In genomic region chr14:21106506-21107359, GRCh38 we compare ENCODE assay signal across 8 cellular contexts. TPM values are rescaled to one million over a fixed set of nuclear protein-coding genes. Genes with fewer than 3 reads are reported as not detected.
A peak's percentile ranks its signal among the peaks of the same experiment; 100 is the strongest.
DNase-seq lines count a peak whose midpoint lies in the region; ATAC-seq and TF ChIP-seq lines count a peak whose summit lies in the region.

No MANE protein-coding gene starts in this region.

- WGBS in gastroesophageal sphincter (ENCODE audit: low coverage in 1 of 2), 2 donors, result 5 to 11% methylated on average over 8 of the region's 13 CpGs

- H3K9me3 ChIP-seq in SJCRH30 (replicated peaks) (no peaks in the 10 kb centered on the region), gastroesophageal sphincter (no peaks in the 10 kb centered on the region), osteoblast (ENCODE audit: low read depth, low read length) (no peaks in the 10 kb centered on the region), thoracic aorta (no peaks in the 10 kb centered on the region)

- ATAC-seq in gastroesophageal sphincter, result no peak
- no peak for ATAC-seq in thoracic aorta (ENCODE audit: insufficient number of reproducible peaks, low FRiP score, low read depth)
- ATAC-seq in HG02870 (IDR thresholded peaks at IDR 0.05; ENCODE audit: unreplicated experiment), result no peak

- no peak for TF ChIP-seq EP300 in gastroesophageal sphincter (IDR thresholded peaks at IDR 0.05)

- no peaks in the 10 kb centered on the region for H3K27me3 Mint-ChIP-seq in activated naive CD4-positive, alpha-beta T cell treated with anti-CD3 and anti-CD28 coated beads for 36 hours (ENCODE audit: low read depth)

- H3K4me1 ChIP-seq in SJCRH30 (peaks cover 8% of the 10 kb centered on the region; the same call in 1 of the 2 replicates), gastroesophageal sphincter (peaks cover 2 to 54% (median 27%) of the 10 kb centered on the region in 3 donors), osteoblast (ENCODE audit: insufficient read depth, low read length) (peaks cover 32% of the 10 kb centered on the region), thoracic aorta (ENCODE audit: control insufficient read depth in 1 of 2, low read depth in 2 of 2) (peaks cover 0 to 34% of the 10 kb centered on the region in 2 donors)

- H3K4me2 ChIP-seq in osteoblast (ENCODE audit: insufficient read depth, low read length), result peak overlapping the region; percentile 77

- H3K27me3 ChIP-seq in SJCRH30 (no peaks in the 10 kb centered on the region), gastroesophageal sphincter (no peaks in the 10 kb centered on the region), osteoblast (ENCODE audit: insufficient read depth, low read length) (no peaks in the 10 kb centered on the region), thoracic aorta (replicated peaks; ENCODE audit: insufficient read depth) (no peaks in the 10 kb centered on the region)

- peaks cover 36% of the 10 kb centered on the region for H3K4me1 Mint-ChIP-seq in activated naive CD4-positive, alpha-beta T cell treated with anti-CD3 and anti-CD28 coated beads for 36 hours (ENCODE audit: low read depth)

- no peaks in the 10 kb centered on the region for H3K9me3 Mint-ChIP-seq in activated naive CD4-positive, alpha-beta T cell treated with anti-CD3 and anti-CD28 coated beads for 36 hours

- peak overlapping the region; percentile 92 for H2AFZ ChIP-seq in osteoblast (ENCODE audit: low read length)

- H3K36me3 Mint-ChIP-seq in activated naive CD4-positive, alpha-beta T cell treated with anti-CD3 and anti-CD28 coated beads for 36 hours (ENCODE audit: low read depth), result no peaks in the 10 kb centered on the region

- DNase-seq in DMS53 treated with DMSO at 0.1 percent for 48 hours (lab: John Stamatoyannopoulos, UW; ENCODE audit: unreplicated experiment) (peak; percentile 13), M059J (ENCODE audit: low read depth) (peak; percentile 77), SJCRH30 (peak; percentile 78 to 89), osteoblast (ENCODE audit: insufficient read length, low spot score, missing footprints) (peak; percentile 83), thoracic aorta (ENCODE audit: low spot score) (no peak)
- peak; percentile 90 for DNase-seq in activated naive CD4-positive, alpha-beta T cell treated with anti-CD3 and anti-CD28 coated beads for 36 hours

- H3K27ac Mint-ChIP-seq in activated naive CD4-positive, alpha-beta T cell treated with anti-CD3 and anti-CD28 coated beads for 36 hours, result no peak overlapping the region

- no peaks in the 10 kb centered on the region for H3K79me2 ChIP-seq in osteoblast (ENCODE audit: insufficient read depth, low read length)

- no peaks in the 10 kb centered on the region for H3K36me3 ChIP-seq in SJCRH30
- H3K36me3 ChIP-seq in gastroesophageal sphincter, result no peaks in the 10 kb centered on the region
- H3K36me3 ChIP-seq in osteoblast (ENCODE audit: insufficient read depth, low read length), result no peaks in the 10 kb centered on the region
- no peaks in the 10 kb centered on the region for H3K36me3 ChIP-seq in thoracic aorta

- CTCF ChIA-PET in activated naive CD4-positive, alpha-beta T cell treated with anti-CD3 and anti-CD28 coated beads for 36 hours (lab: Charles Lee), result interaction anchor here (0.9 to 12.9 kb wide), 7 partner anchors 9 to 102 kb away, joined by 3 to 260 read pairs (median 30); partner anchors contain the start of gene ARHGEF40

- H3K4me3 ChIP-seq in SJCRH30 (peak overlapping the region; percentile 47), gastroesophageal sphincter (no peak overlapping the region), osteoblast (ENCODE audit: insufficient read depth, low read length) (peak overlapping the region; percentile 40), thoracic aorta (peak overlapping the region; percentile 31)

- H3K27ac ChIP-seq in SJCRH30 (peak overlapping the region; percentile 15; the same call in 1 of the 2 replicates), gastroesophageal sphincter (peak overlapping the region in 3 of 4 donors; percentile 36 to 99 (median 54)), osteoblast (ENCODE audit: low read depth, low read length) (peak overlapping the region; percentile 61), thoracic aorta (peak overlapping the region in 1 of 2 donors; percentile 50)

- H3K4me3 Mint-ChIP-seq in activated naive CD4-positive, alpha-beta T cell treated with anti-CD3 and anti-CD28 coated beads for 36 hours, result no peak overlapping the region

- intact Hi-C loops in activated naive CD4-positive, alpha-beta T cell treated with anti-CD3 and anti-CD28 coated beads for 36 hours (cut with micrococcal nuclease), result loop anchor here (2.0 to 5.0 kb wide), 2 partner anchors 249 to 450 kb away; no protein-coding TSS in a partner anchor

- H4K20me1 ChIP-seq in osteoblast (ENCODE audit: insufficient read depth, low read length), result no peaks in the 10 kb centered on the region

- TF ChIP-seq POLR2A in gastroesophageal sphincter (IDR thresholded peaks at IDR 0.05), result no peak

- peak; percentile 77 to 92 (median 80) for TF ChIP-seq CTCF in gastroesophageal sphincter (IDR thresholded peaks at IDR 0.05)
- TF ChIP-seq CTCF in osteoblast (IDR thresholded peaks at IDR 0.05; ENCODE audit: extremely low read depth, low read depth, low read length), result no peak
- TF ChIP-seq CTCF in thoracic aorta (IDR thresholded peaks at IDR 0.05), result peak; percentile 77

RNA-seq across cellular contexts. Expression of gene TMEM253, which starts 5.9 kb away (rescaled TPM):
- total RNA-seq in M059J (2014; rRNA removed; shearing (Covaris generic)), result not detected in 2 replicates
- total RNA-seq in SJCRH30 (2014; rRNA removed; shearing (Covaris generic)), result not detected in 2 replicates
- not detected for total RNA-seq in activated naive CD4-positive, alpha-beta T cell treated with anti-CD3 and anti-CD28 coated beads for 36 hours
- total RNA-seq in gastroesophageal sphincter (under 1 TPM in 1 of 4 donors, not detected in 3; 0.94 TPM), osteoblast (not detected in 2 replicates), thoracic aorta (not detected)

RNA-seq across cellular contexts. Expression of gene ZNF219, which starts 8.3 kb away (rescaled TPM):
- 5.3 and 12.1 TPM in 2 replicates for total RNA-seq in M059J (2014; rRNA removed; shearing (Covaris generic))
- 2.6 and 5.9 TPM in 2 replicates for total RNA-seq in SJCRH30 (2014; rRNA removed; shearing (Covaris generic))
- 1 to 10 TPM; 8.3 to 9.2 TPM for total RNA-seq in activated naive CD4-positive, alpha-beta T cell treated with anti-CD3 and anti-CD28 coated beads for 36 hours
- total RNA-seq in gastroesophageal sphincter (100 to 1,000 TPM in 1 of 4 donors, 10 to 100 TPM in 3; 42.5 to 112 (median 77.4) TPM), osteoblast (8.3 and 9.4 TPM in 2 replicates), thoracic aorta (10 to 100 TPM; 34.7 to 74.2 TPM)

RNA-seq across cellular contexts. Expression of gene ARHGEF40, which starts 36.6 kb away (rescaled TPM):
- 12.0 and 24.8 TPM in 2 replicates for total RNA-seq in M059J (2014; rRNA removed; shearing (Covaris generic))
- 28.3 and 29.3 TPM in 2 replicates for total RNA-seq in SJCRH30 (2014; rRNA removed; shearing (Covaris generic))
- not detected for total RNA-seq in activated naive CD4-positive, alpha-beta T cell treated with anti-CD3 and anti-CD28 coated beads for 36 hours
- 10 to 100 TPM; 18.6 to 37.6 (median 26.8) TPM for total RNA-seq in gastroesophageal sphincter
- total RNA-seq in osteoblast, result 33.3 and 35.4 TPM in 2 replicates
- total RNA-seq in thoracic aorta, result 10 to 100 TPM; 51.0 to 61.7 TPM

RNA-seq across cellular contexts. Expression of gene RNASE8, which starts 49.1 kb away (rescaled TPM):
- total RNA-seq in M059J (2014; rRNA removed; shearing (Covaris generic)), result not detected in 2 replicates
- total RNA-seq in SJCRH30 (2014; rRNA removed; shearing (Covaris generic)), result not detected in 2 replicates
- total RNA-seq in activated naive CD4-positive, alpha-beta T cell treated with anti-CD3 and anti-CD28 coated beads for 36 hours, result not detected
- not detected for total RNA-seq in gastroesophageal sphincter
- total RNA-seq in osteoblast, result not detected in 2 replicates
- total RNA-seq in thoracic aorta, result not detected

RNA-seq across cellular contexts. Expression of gene OR5AU1, which starts 49.1 kb away (rescaled TPM):
- not detected in 2 replicates for total RNA-seq in M059J (2014; rRNA removed; shearing (Covaris generic))
- total RNA-seq in SJCRH30 (2014; rRNA removed; shearing (Covaris generic)), result 0.03 TPM in 1 of 2 replicates, not detected in the other
- total RNA-seq in activated naive CD4-positive, alpha-beta T cell treated with anti-CD3 and anti-CD28 coated beads for 36 hours, result not detected
- not detected for total RNA-seq in gastroesophageal sphincter
- not detected in 2 replicates for total RNA-seq in osteoblast
- not detected for total RNA-seq in thoracic aorta

Comparison
In these comparisons a context has a peak if more than half of its experiments do, and no peak if none do; other contexts are left out.
1. H3K4me3 ChIP-seq: peak in SJCRH30 (single experiment), osteoblast (single experiment) and thoracic aorta (single experiment); none in gastroesophageal sphincter (0 of 2).
2. RNA of gene ARHGEF40, which starts 36.6 kb away (total RNA-seq): 51.0 to 61.7 TPM in thoracic aorta, 33.3 to 35.4 TPM in osteoblast, 18.6 to 37.6 TPM in gastroesophageal sphincter, 28.3 to 29.3 TPM in SJCRH30 and 12.0 to 24.8 TPM in M059J; not detected in activated naive CD4-positive, alpha-beta T cell treated with anti-CD3 and anti-CD28 coated beads for 36 hours; every median in the first group is over 10 times any median in the second.